13 cellular contexts compared by ENCODE assay signal in the genomic region with DNA sequence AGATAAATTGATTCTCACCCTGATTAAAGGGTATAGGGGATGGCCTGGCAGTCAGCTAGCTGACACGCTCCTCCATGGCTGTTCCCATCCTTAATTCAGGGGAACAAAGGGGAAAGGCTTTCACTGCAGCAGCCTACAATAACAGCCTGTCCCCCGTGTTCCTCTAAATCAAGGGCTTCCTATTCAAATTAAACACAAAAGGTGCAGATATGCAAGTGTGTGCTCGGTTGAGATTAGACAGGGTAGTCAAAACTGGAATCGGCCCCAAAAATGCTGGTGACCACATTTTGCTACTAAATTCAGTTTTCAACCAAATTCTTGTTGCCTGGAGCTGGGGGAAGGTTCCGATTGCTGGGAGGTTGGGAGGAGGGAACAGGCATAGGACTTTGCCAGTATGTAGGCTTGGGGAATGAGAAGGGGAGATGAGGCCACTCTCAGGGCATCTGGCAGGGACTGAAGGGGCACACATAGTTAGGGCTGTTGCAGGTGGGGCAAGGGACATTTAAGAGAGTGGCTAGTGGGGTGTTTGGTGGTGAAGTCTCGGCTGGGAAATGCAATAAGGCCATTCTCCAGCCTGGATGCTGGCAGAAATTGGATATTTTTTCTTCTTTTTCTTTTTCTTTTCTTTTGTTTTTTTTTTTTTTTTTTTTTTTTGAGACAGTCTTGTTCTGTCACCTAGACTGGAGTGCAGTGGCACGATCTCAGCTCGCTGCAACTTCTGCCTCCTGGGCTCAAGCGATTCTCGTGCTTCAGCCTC. TPM values are rescaled to one million over a fixed set of nuclear protein-coding genes. Genes with fewer than 3 reads are reported as not detected.
DNase-seq lines count a peak whose midpoint lies in the region; ATAC-seq and TF ChIP-seq lines count a peak whose summit lies in the region.
"Had no signal": no experiment of that assay in that cellular context is flagged by ENCODE, and none has a peak within 500 bp of the region (broad histone marks: within the 10 kb centered on the region; RNA-seq: fewer than 3 reads in every experiment).

No MANE protein-coding gene starts in this region.

- H2AFZ ChIP-seq in Karpas-422 (ENCODE audit: low read length) (no peak overlapping the region), neural progenitor cell (replicated peaks) (no peak overlapping the region)

- H4K20me1 ChIP-seq in Karpas-422 (ENCODE audit: insufficient read depth, low read depth, low read length) (no peaks in the 10 kb centered on the region), neural progenitor cell (ENCODE audit: low read depth) (no peaks in the 10 kb centered on the region)

- DNase-seq in GM10266 (ENCODE audit: extremely low spot score): peak; percentile 36
- peak; percentile 86 for DNase-seq in Karpas-422
- DNase-seq in stimulated activated CD4-positive, alpha-beta T cell treated with anti-CD3 and anti-CD28 coated beads, Interleukin-2, amount 100 ng/mL, for 48 hours: no peak
- DNase-seq in iPS-NIHi7 (ENCODE audit: extremely low spot score): no peak
- no peak for DNase-seq in neural progenitor cell (ENCODE audit: low spot score)
- no peak for DNase-seq in stimulated activated CD4-positive, alpha-beta T cell treated with anti-CD3 and anti-CD28 coated beads, Interleukin-4, amount 100 ng/mL, for 1 hour
- DNase-seq: activated CD4-positive, CD25-positive, alpha-beta regulatory T cell treated with anti-CD3 and anti-CD28 coated beads, Interleukin-2, amount 50 U/mL, for 72 hours; activated naive CD8-positive, alpha-beta T cell treated with anti-CD3 and anti-CD28 coated beads, Interleukin-2, amount 10 ng/mL, durations not matched to agents 7 days and 5 days; NCI-H2081; stomach had no signal

- H3K27ac Mint-ChIP-seq in neural progenitor cell: no peak overlapping the region
- H3K27ac Mint-ChIP-seq: activated naive CD8-positive, alpha-beta T cell treated with anti-CD3 and anti-CD28 coated beads, Interleukin-2, amount 10 ng/mL, durations not matched to agents 7 days and 5 days had no signal

- no peaks in the 10 kb centered on the region for H3K36me3 Mint-ChIP-seq in neural progenitor cell
- H3K36me3 Mint-ChIP-seq: activated naive CD8-positive, alpha-beta T cell treated with anti-CD3 and anti-CD28 coated beads, Interleukin-2, amount 10 ng/mL, durations not matched to agents 7 days and 5 days had no signal

- peak; percentile 31 for ATAC-seq in GM19455 (IDR thresholded peaks at IDR 0.05; ENCODE audit: unreplicated experiment)
- peak; percentile 28 for ATAC-seq in HG02938 (IDR thresholded peaks at IDR 0.05; ENCODE audit: unreplicated experiment)

- H3K79me2 ChIP-seq in Karpas-422 (ENCODE audit: low read length) (no peaks in the 10 kb centered on the region), neural progenitor cell (ENCODE audit: low read depth) (no peaks in the 10 kb centered on the region)

- no peaks in the 10 kb centered on the region for H3K36me3 ChIP-seq in Karpas-422 (ENCODE audit: insufficient read depth, low read length)
- H3K36me3 ChIP-seq in neural progenitor cell: no peaks in the 10 kb centered on the region
- H3K36me3 ChIP-seq: stomach had no signal

- peak overlapping the region; percentile 81 for H3K27ac ChIP-seq in Karpas-422 (ENCODE audit: low read length)
- no peak overlapping the region for H3K27ac ChIP-seq in neural progenitor cell
- H3K27ac ChIP-seq: RWPE1 had no signal

- no peaks in the 10 kb centered on the region for H3K9me3 Mint-ChIP-seq in neural progenitor cell
- H3K9me3 Mint-ChIP-seq: activated naive CD8-positive, alpha-beta T cell treated with anti-CD3 and anti-CD28 coated beads, Interleukin-2, amount 10 ng/mL, durations not matched to agents 7 days and 5 days had no signal

- peak overlapping the region; percentile 64 for H3K4me3 ChIP-seq in Karpas-422 (ENCODE audit: low read length)
- no peak overlapping the region for H3K4me3 ChIP-seq in neural progenitor cell
- H3K4me3 ChIP-seq: stomach had no signal

- H3F3A ChIP-seq in neural progenitor cell (ENCODE audit: low read depth): no peaks in the 10 kb centered on the region

- no peaks in the 10 kb centered on the region for H3K9me2 ChIP-seq in Karpas-422 (replicated peaks; ENCODE audit: insufficient read depth, low read length)

- H3K4me1 Mint-ChIP-seq in neural progenitor cell: peaks cover 11% of the 10 kb centered on the region

- H3K27me3 Mint-ChIP-seq in neural progenitor cell (ENCODE audit: insufficient read depth, low read depth): peaks cover 12% of the 10 kb centered on the region

- H3K9ac ChIP-seq in Karpas-422 (ENCODE audit: low read length): peak overlapping the region; percentile 71
- H3K9ac ChIP-seq in neural progenitor cell: no peak overlapping the region

- H3K4me2 ChIP-seq in Karpas-422 (ENCODE audit: low read depth, low read length, poor library complexity, severe bottlenecking): peak overlapping the region; percentile 74
- no peak overlapping the region for H3K4me2 ChIP-seq in neural progenitor cell

- TF ChIP-seq CTCF in GM10266 (IDR thresholded peaks at IDR 0.05; ENCODE audit: control insufficient read depth, insufficient read depth, low read depth, missing control alignments): no peak
- no peak for TF ChIP-seq CTCF in neural progenitor cell (IDR thresholded peaks at IDR 0.05)

- H3K4me3 Mint-ChIP-seq in neural progenitor cell: no peak overlapping the region
- H3K4me3 Mint-ChIP-seq: activated naive CD8-positive, alpha-beta T cell treated with anti-CD3 and anti-CD28 coated beads, Interleukin-2, amount 10 ng/mL, durations not matched to agents 7 days and 5 days had no signal

- H3K9me3 ChIP-seq in Karpas-422 (ENCODE audit: low read length) (no peaks in the 10 kb centered on the region), neural progenitor cell (ENCODE audit: low read depth) (no peaks in the 10 kb centered on the region)
- H3K9me3 ChIP-seq: stomach had no signal

- no peaks in the 10 kb centered on the region for H3K27me3 ChIP-seq in Karpas-422 (ENCODE audit: low read length)
- H3K27me3 ChIP-seq in neural progenitor cell: no peaks in the 10 kb centered on the region
- H3K27me3 ChIP-seq: stomach had no signal

- H3K4me1 ChIP-seq in Karpas-422 (ENCODE audit: low read length) (peaks cover 43% of the 10 kb centered on the region), neural progenitor cell (no peaks in the 10 kb centered on the region)

RNA-seq across cellular contexts. Expression of a gene that starts 32.9 kb away (rescaled TPM):
- 61.0 and 76.4 TPM in 2 replicates for total RNA-seq in Karpas-422 (2014; rRNA removed; shearing (Covaris generic); ENCODE audit: low replicate concordance)
- total RNA-seq in neural progenitor cell (ENCODE audit: low replicate concordance): 3.5 and 9.0 TPM in 2 replicates

Comparison
In these comparisons a context has a peak if more than half of its experiments do, and no peak if none do; other contexts are left out.
1. DNase-seq: peak in GM10266 (single experiment) and Karpas-422 (single experiment); none in stimulated activated CD4-positive, alpha-beta T cell treated with anti-CD3 and anti-CD28 coated beads, Interleukin-2, amount 100 ng/mL, for 48 hours (0 of 2), iPS-NIHi7 (single experiment), neural progenitor cell (single experiment) and stimulated activated CD4-positive, alpha-beta T cell treated with anti-CD3 and anti-CD28 coated beads, Interleukin-4, amount 100 ng/mL, for 1 hour (single experiment).